19 cellular contexts compared by ENCODE assay signal in genomic region chr11:70790671-70791300, GRCh38.
DNase-seq lines count a peak whose midpoint lies in the region; ATAC-seq, FAIRE-seq and TF ChIP-seq lines count a peak whose summit lies in the region.
"Had no signal": no experiment of that assay in that cellular context is flagged by ENCODE, and none has a peak within 500 bp of the region (broad histone marks: within the 10 kb centered on the region; RNA-seq: fewer than 3 reads in every experiment).

No MANE protein-coding gene starts in this region.

- H3K9me3 ChIP-seq in DND-41 (ENCODE audit: insufficient read depth, low read length, severe bottlenecking), result peaks cover 17% of the 10 kb centered on the region
- H3K9me3 ChIP-seq in right cardiac atrium (ENCODE audit: control insufficient read depth, low read length), result peaks cover 3% of the 10 kb centered on the region

- H3K27ac ChIP-seq in DND-41 (ENCODE audit: low read length), result no peak overlapping the region
- no peak overlapping the region for H3K27ac ChIP-seq in right cardiac atrium (ENCODE audit: low read length)
- H3K27ac ChIP-seq in substantia nigra (ENCODE audit: low read depth, low read length, poor library complexity, severe bottlenecking), result no peak overlapping the region
- H3K27ac ChIP-seq: adrenal gland, dorsolateral prefrontal cortex, skin epidermis had no signal

- H3K9ac ChIP-seq in DND-41 (ENCODE audit: low read depth, low read length), result no peak overlapping the region

- CTCF ChIA-PET in HEK293T (lab: Yijun Ruan, JAX), result no interaction called here

- H3K36me3 ChIP-seq in DND-41 (ENCODE audit: insufficient read depth, low read length), result no peaks in the 10 kb centered on the region
- H3K36me3 ChIP-seq: adrenal gland had no signal

- in situ Hi-C loops in astrocyte of the spinal cord (cut with HindIII; ENCODE audit: low sequenced_read_pairs), result no loop called here

- WGBS in right cardiac atrium, result 65% methylated on average over 12 of the region's 12 CpGs

- H3K27me3 ChIP-seq in DND-41 (ENCODE audit: insufficient read depth, low read length, poor library complexity) (no peaks in the 10 kb centered on the region), right cardiac atrium (ENCODE audit: control insufficient read depth, insufficient read depth) (no peaks in the 10 kb centered on the region)
- H3K27me3 ChIP-seq: adrenal gland, dorsolateral prefrontal cortex had no signal

- intact Hi-C loops in right cardiac atrium (cut with DNase I), result no loop called here

- H3K4me2 ChIP-seq in DND-41 (ENCODE audit: insufficient read depth, low read length), result no peak overlapping the region

- POLR2A ChIA-PET in HEK293T (lab: Yijun Ruan, JAX), result no interaction called here

- no peaks in the 10 kb centered on the region for H3K79me2 ChIP-seq in DND-41 (ENCODE audit: insufficient read depth, low read length)

- FAIRE-seq in HTR-8/SVneo (lab: Jason Lieb, UNC), result peak; percentile 33

- no peak for DNase-seq in DND-41
- DNase-seq in HTR-8/SVneo (ENCODE audit: insufficient read length, low spot score), result no peak
- no peak for DNase-seq in astrocyte of the spinal cord (ENCODE audit: low read depth, low spot score)
- DNase-seq in iPS-NIHi7 (ENCODE audit: extremely low spot score), result peak; percentile 80
- DNase-seq in HEK293T (ENCODE audit: extremely low spot score), result no peak
- no peak for DNase-seq in right cardiac atrium
- no peak for DNase-seq in substantia nigra (lab: John Stamatoyannopoulos, UW)
- DNase-seq in DMS53 treated with DMSO at 0.1 percent for 48 hours (lab: John Stamatoyannopoulos, UW; ENCODE audit: unreplicated experiment), result no peak
- DNase-seq: activated CD4-positive, alpha-beta T cell treated with anti-CD3 and anti-CD28 coated beads for 1 hour; activated CD8-positive, alpha-beta T cell treated with anti-CD3 and anti-CD28 coated beads, Interleukin-2, amount 10 ng/mL, durations not matched to agents 7 days and 5 days; activated T-cell treated with anti-CD3 and anti-CD28 coated beads, Interleukin-2, amount 50 U/mL, for 1 hour; adrenal gland; dorsolateral prefrontal cortex; GF-D8; head of caudate nucleus; mucosa of descending colon; NCI-H524 treated with DMSO at 0.1 percent for 48 hours had no signal

- TF ChIP-seq CTCF in DND-41 (IDR thresholded peaks at IDR 0.05; ENCODE audit: borderline replicate concordance, extremely low read depth, low read length, poor library complexity, severe bottlenecking), result peak; percentile 20
- TF ChIP-seq CTCF in astrocyte of the spinal cord (IDR thresholded peaks at IDR 0.05; ENCODE audit: low read depth, low read length), result peak; percentile 21

- H3K4me3 ChIP-seq in DND-41 (ENCODE audit: low read depth in 1 of 2, low read length in 2 of 2) (no peak overlapping the region), astrocyte of the spinal cord (ENCODE audit: low read depth, low read length) (no peak overlapping the region), right cardiac atrium (ENCODE audit: low read length) (no peak overlapping the region)
- H3K4me3 ChIP-seq: adrenal gland, dorsolateral prefrontal cortex, mucosa of descending colon, skin epidermis had no signal

- H3K4me1 ChIP-seq in DND-41 (ENCODE audit: insufficient read depth, low read length), result no peaks in the 10 kb centered on the region
- no peaks in the 10 kb centered on the region for H3K4me1 ChIP-seq in right cardiac atrium (ENCODE audit: control insufficient read depth, insufficient read depth, low read length)
- H3K4me1 ChIP-seq: adrenal gland had no signal

- H2AFZ ChIP-seq in DND-41 (ENCODE audit: low read depth, low read length), result no peak overlapping the region

- no peaks in the 10 kb centered on the region for H4K20me1 ChIP-seq in DND-41 (ENCODE audit: insufficient read depth, low read length)

- ATAC-seq in DND-41 (ENCODE audit: insufficient read depth, low read depth) (no peak), right cardiac atrium (no peak)
- ATAC-seq: activated CD8-positive, alpha-beta T cell treated with anti-CD3 and anti-CD28 coated beads, Interleukin-2, amount 10 ng/mL, durations not matched to agents 7 days and 5 days; mucosa of descending colon; stimulated activated memory B cell treated with anti-CD40 and anti-IgM and Interleukin-4, amounts not matched to agents 10 μg/mL and 1 μg/mL and 100 μg/mL, for 72 hours had no signal

TF ChIP-seq in HEK293T, 16 proteins besides CTCF, POLR2A, EP300 and RAD21:
- TF ChIP-seq BHLHE40 (IDR thresholded peaks at IDR 0.05; ENCODE audit: borderline replicate concordance), result no peak
- TF ChIP-seq ELF4 (IDR thresholded peaks at IDR 0.05), result no peak
- TF ChIP-seq FOXA1 (IDR thresholded peaks at IDR 0.05), result no peak
TF ChIP-seq in HEK293T: peak in this region for 0.
